In the genomic region with DNA sequence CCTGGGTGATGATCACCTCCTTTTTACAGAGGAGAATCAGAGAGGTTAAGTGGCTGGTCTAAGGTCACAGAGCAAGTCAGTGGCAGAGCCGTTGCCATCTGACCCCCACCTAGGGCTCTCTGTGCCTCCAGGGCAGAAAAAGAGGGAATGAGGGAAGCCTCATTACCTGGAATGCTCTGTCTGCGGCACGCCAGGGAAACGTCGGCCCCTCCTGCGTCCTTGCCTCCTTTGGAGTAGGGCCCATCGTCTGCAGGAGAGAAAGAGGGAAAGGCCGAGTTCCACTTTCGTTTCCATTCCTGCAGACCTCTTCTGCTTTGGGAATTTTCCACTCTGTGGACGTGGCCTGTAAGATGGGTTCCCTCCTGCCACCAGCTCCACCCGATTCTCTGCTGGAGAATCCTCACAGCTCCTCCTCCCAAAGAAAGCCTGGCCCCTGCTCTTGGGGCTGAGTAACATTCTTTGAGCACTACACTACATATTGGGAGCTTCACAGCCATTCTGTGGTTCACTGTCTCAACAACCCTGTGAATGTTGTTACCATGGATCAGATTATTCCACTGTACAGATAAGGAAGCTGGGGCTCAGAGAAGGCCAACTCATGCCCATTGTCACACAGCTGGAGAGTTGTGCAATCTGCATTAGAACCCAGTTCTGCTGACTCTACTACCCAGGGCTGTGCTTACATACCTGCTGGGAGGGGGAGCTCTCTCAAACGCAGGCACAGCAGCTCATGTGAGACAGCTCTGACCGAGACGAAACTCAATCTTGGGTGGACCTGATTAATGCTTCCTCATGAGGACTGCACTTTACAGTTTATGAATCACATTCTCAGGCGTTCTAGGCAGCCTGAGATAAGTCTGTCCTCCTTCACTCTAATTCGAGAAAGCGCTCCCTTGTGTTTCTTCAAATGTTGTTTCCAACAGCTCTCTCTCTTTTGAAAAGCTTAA, we compare ENCODE assay signal across 13 cellular contexts. TPM values are rescaled to one million over a fixed set of nuclear protein-coding genes. Genes with fewer than 3 reads are reported as not detected.
DNase-seq lines count a peak whose midpoint lies in the region; ATAC-seq, FAIRE-seq and TF ChIP-seq lines count a peak whose summit lies in the region.
"Had no signal": no experiment of that assay in that cellular context is flagged by ENCODE, and none has a peak within 500 bp of the region (broad histone marks: within the 10 kb centered on the region; RNA-seq: fewer than 3 reads in every experiment).

No MANE protein-coding gene starts in this region.

- H3K36me3 ChIP-seq in bronchial epithelial cell (ENCODE audit: control insufficient read depth, insufficient read depth, low read length): no peaks in the 10 kb centered on the region
- H3K36me3 ChIP-seq in HepG2 (replicated peaks in 1 of 2; ENCODE audit: control insufficient read depth in 1 of 2, insufficient read depth in 2 of 2, low read length in 2 of 2): no peaks in the 10 kb centered on the region
- no peaks in the 10 kb centered on the region for H3K36me3 ChIP-seq in tibial nerve
- H3K36me3 ChIP-seq: HAP-1 had no signal

- TF ChIP-seq POLR2A in HepG2 (IDR thresholded peaks at IDR 0.05; ENCODE audit: insufficient read depth in 1 of 2, low read depth in 2 of 2, low read length in 2 of 2) (no peak), tibial nerve (IDR thresholded peaks at IDR 0.05) (no peak)

- peaks cover 2% of the 10 kb centered on the region for H3K4me1 Mint-ChIP-seq in activated naive CD8-positive, alpha-beta T cell treated with anti-CD3 and anti-CD28 coated beads, Interleukin-2, amount 50 U/mL, for 24 hours
- H3K4me1 Mint-ChIP-seq in activated naive CD8-positive, alpha-beta T cell treated with anti-CD3 and anti-CD28 coated beads for 36 hours: no peaks in the 10 kb centered on the region
- no peaks in the 10 kb centered on the region for H3K4me1 Mint-ChIP-seq in activated CD8-positive, alpha-beta memory T cell treated with anti-CD3 and anti-CD28 coated beads, Interleukin-2, amount 10 ng/mL, durations not matched to agents 7 days and 5 days

- TF ChIP-seq EP300 in HepG2 (IDR thresholded peaks at IDR 0.05; ENCODE audit: low read depth in 2 of 2, low read length in 2 of 2): no peak
- TF ChIP-seq EP300 in HepG2 (CRISPR knock-in tag; IDR thresholded peaks at IDR 0.05; ENCODE audit: borderline replicate concordance): no peak
- TF ChIP-seq EP300 in tibial nerve (IDR thresholded peaks at IDR 0.05): no peak

- H3K79me2 ChIP-seq in HepG2 (ENCODE audit: insufficient read depth, low read length): no peaks in the 10 kb centered on the region

- H3K9me3 ChIP-seq in HepG2 (ENCODE audit: low read length): no peaks in the 10 kb centered on the region
- peaks cover 0 to 8% (median 0%) of the 10 kb centered on the region in 4 donors for H3K9me3 ChIP-seq in tibial nerve
- H3K9me3 ChIP-seq: HAP-1 had no signal

- H3K9me3 Mint-ChIP-seq in activated naive CD8-positive, alpha-beta T cell treated with anti-CD3 and anti-CD28 coated beads, Interleukin-2, amount 50 U/mL, for 24 hours: no peaks in the 10 kb centered on the region
- H3K9me3 Mint-ChIP-seq in activated naive CD8-positive, alpha-beta T cell treated with anti-CD3 and anti-CD28 coated beads for 36 hours: no peaks in the 10 kb centered on the region
- no peaks in the 10 kb centered on the region for H3K9me3 Mint-ChIP-seq in activated CD8-positive, alpha-beta memory T cell treated with anti-CD3 and anti-CD28 coated beads, Interleukin-2, amount 10 ng/mL, durations not matched to agents 7 days and 5 days (ENCODE audit: low read depth)

- H3K27me3 ChIP-seq in bronchial epithelial cell (ENCODE audit: control insufficient read depth, insufficient read depth, low read length): no peaks in the 10 kb centered on the region
- peaks cover 1 to 16% of the 10 kb centered on the region in 2 experiments; a peak in 3 of 5 replicates for H3K27me3 ChIP-seq in HepG2 (ENCODE audit: control insufficient read depth in 1 of 2, insufficient read depth in 2 of 2, low read length in 2 of 2)
- H3K27me3 ChIP-seq in tibial nerve: no peaks in the 10 kb centered on the region

- no peak for TF ChIP-seq RAD21 in HepG2 (CRISPR knock-in tag; IDR thresholded peaks at IDR 0.05)

- no peak overlapping the region for H3K27ac ChIP-seq in HepG2 (ENCODE audit: extremely low read length, insufficient read depth, low read length)
- H3K27ac ChIP-seq in tibial nerve: peak overlapping the region in 3 of 4 donors; percentile 26 to 68 (median 46)
- H3K27ac ChIP-seq: C4-2B had no signal

- in situ Hi-C loops in HepG2 (cut with HindIII; ENCODE audit: extremely low pct_ligation_motif_present, low pct_unique_long_range_greater_than_20kb): no loop called here

- no peaks in the 10 kb centered on the region for H4K20me1 ChIP-seq in HepG2 (ENCODE audit: insufficient read depth, low read length)

- FAIRE-seq in bronchial epithelial cell (lab: Jason Lieb, UNC): peak; percentile 86
- FAIRE-seq in HepG2 (lab: Jason Lieb, UNC): no peak

- no TSS peak for BruUV-seq in HepG2 (replicated peaks; lab: Mats Ljungman, UMichigan)

- H3K4me2 ChIP-seq in HepG2 (ENCODE audit: low read depth, low read length): no peak overlapping the region

- H3K36me3 Mint-ChIP-seq in activated naive CD8-positive, alpha-beta T cell treated with anti-CD3 and anti-CD28 coated beads, Interleukin-2, amount 50 U/mL, for 24 hours (ENCODE audit: low read depth): no peaks in the 10 kb centered on the region
- H3K36me3 Mint-ChIP-seq in activated naive CD8-positive, alpha-beta T cell treated with anti-CD3 and anti-CD28 coated beads for 36 hours: no peaks in the 10 kb centered on the region
- no peaks in the 10 kb centered on the region for H3K36me3 Mint-ChIP-seq in activated CD8-positive, alpha-beta memory T cell treated with anti-CD3 and anti-CD28 coated beads, Interleukin-2, amount 10 ng/mL, durations not matched to agents 7 days and 5 days

- 24% methylated on average over 10 of the region's 17 CpGs for WGBS in HepG2 (ENCODE audit: low lambda C conversion rate)
- WGBS in tibial nerve, 2 donors: 46 to 56% methylated on average over 17 of the region's 17 CpGs

- peak; percentile 21 for ATAC-seq in activated naive CD8-positive, alpha-beta T cell treated with anti-CD3 and anti-CD28 coated beads, Interleukin-2, amount 50 U/mL, for 24 hours
- ATAC-seq in HepG2: no peak
- ATAC-seq in activated CD8-positive, alpha-beta memory T cell treated with anti-CD3 and anti-CD28 coated beads, Interleukin-2, amount 10 ng/mL, durations not matched to agents 7 days and 5 days: no peak
- no peak for ATAC-seq in GM18868 (IDR thresholded peaks at IDR 0.05; ENCODE audit: unreplicated experiment)
- ATAC-seq: left lobe of liver had no signal

- no peaks in the 10 kb centered on the region for H3K4me1 ChIP-seq in HepG2 (ENCODE audit: insufficient read depth, low read length)
- peaks cover 0 to 24% (median 0%) of the 10 kb centered on the region in 4 donors for H3K4me1 ChIP-seq in tibial nerve
- H3K4me1 ChIP-seq: HAP-1 had no signal

- no peak for DNase-seq in activated naive CD8-positive, alpha-beta T cell treated with anti-CD3 and anti-CD28 coated beads, Interleukin-2, amount 50 U/mL, for 24 hours
- no peak for DNase-seq in activated naive CD8-positive, alpha-beta T cell treated with anti-CD3 and anti-CD28 coated beads for 36 hours
- DNase-seq in bronchial epithelial cell (ENCODE audit: low read depth) (peak; percentile 67), HepG2 (ENCODE audit: low spot score) (no peak), tibial nerve (ENCODE audit: low spot score in 2 of 2) (no peak), NCI-H2227 (lab: John Stamatoyannopoulos, UW; ENCODE audit: unreplicated experiment) (no peak)
- no peak for DNase-seq in activated CD8-positive, alpha-beta memory T cell treated with anti-CD3 and anti-CD28 coated beads, Interleukin-2, amount 10 ng/mL, durations not matched to agents 7 days and 5 days
- DNase-seq: NCI-H2107, SW 1271 had no signal

- POLR2A ChIA-PET in HepG2 (lab: Yijun Ruan, JAX): no interaction called here

- H3K27ac Mint-ChIP-seq in activated naive CD8-positive, alpha-beta T cell treated with anti-CD3 and anti-CD28 coated beads, Interleukin-2, amount 50 U/mL, for 24 hours: no peak overlapping the region
- no peak overlapping the region for H3K27ac Mint-ChIP-seq in activated naive CD8-positive, alpha-beta T cell treated with anti-CD3 and anti-CD28 coated beads for 36 hours
- H3K27ac Mint-ChIP-seq in activated CD8-positive, alpha-beta memory T cell treated with anti-CD3 and anti-CD28 coated beads, Interleukin-2, amount 10 ng/mL, durations not matched to agents 7 days and 5 days: no peak overlapping the region

- intact Hi-C loops in HepG2 (cut with micrococcal nuclease; ENCODE audit: unreplicated experiment): no loop called here

- H3K9ac ChIP-seq in HepG2 (ENCODE audit: insufficient read depth, low read depth, low read length): no peak overlapping the region

- no peak for TF ChIP-seq CTCF in bronchial epithelial cell (IDR thresholded peaks at IDR 0.05; ENCODE audit: insufficient read depth, low read length, severe bottlenecking)
- TF ChIP-seq CTCF in HepG2 (CRISPR knock-in tag; IDR thresholded peaks at IDR 0.05): no peak
- TF ChIP-seq CTCF in tibial nerve (IDR thresholded peaks at IDR 0.05): no peak

- no peak overlapping the region for H3K4me3 Mint-ChIP-seq in activated naive CD8-positive, alpha-beta T cell treated with anti-CD3 and anti-CD28 coated beads, Interleukin-2, amount 50 U/mL, for 24 hours
- H3K4me3 Mint-ChIP-seq in activated naive CD8-positive, alpha-beta T cell treated with anti-CD3 and anti-CD28 coated beads for 36 hours: no peak overlapping the region
- no peak overlapping the region for H3K4me3 Mint-ChIP-seq in activated CD8-positive, alpha-beta memory T cell treated with anti-CD3 and anti-CD28 coated beads, Interleukin-2, amount 10 ng/mL, durations not matched to agents 7 days and 5 days

- peaks cover 10% of the 10 kb centered on the region for H3K27me3 Mint-ChIP-seq in activated naive CD8-positive, alpha-beta T cell treated with anti-CD3 and anti-CD28 coated beads, Interleukin-2, amount 50 U/mL, for 24 hours
- peaks cover 7% of the 10 kb centered on the region for H3K27me3 Mint-ChIP-seq in activated naive CD8-positive, alpha-beta T cell treated with anti-CD3 and anti-CD28 coated beads for 36 hours
- H3K27me3 Mint-ChIP-seq in activated CD8-positive, alpha-beta memory T cell treated with anti-CD3 and anti-CD28 coated beads, Interleukin-2, amount 10 ng/mL, durations not matched to agents 7 days and 5 days: peaks cover 22% of the 10 kb centered on the region

- H3K4me3 ChIP-seq in bronchial epithelial cell (ENCODE audit: low read depth, low read length): no peak overlapping the region
- H3K4me3 ChIP-seq in HepG2 (replicated peaks in 1 of 3; ENCODE audit: insufficient read depth in 1 of 3, low read depth in 2 of 3, low read length in 3 of 3): no peak overlapping the region
- peak overlapping the region in 2 of 4 donors; percentile 1 to 15 for H3K4me3 ChIP-seq in tibial nerve
- H3K4me3 ChIP-seq: HAP-1 had no signal

- no peak overlapping the region for H2AFZ ChIP-seq in HepG2 (ENCODE audit: low read length)

- CTCF ChIA-PET in HepG2 (lab: Yijun Ruan, JAX; ENCODE audit: low intra/inter-chr PET ratio, low total read pairs): no interaction called here
- CTCF ChIA-PET in activated CD8-positive, alpha-beta memory T cell treated with anti-CD3 and anti-CD28 coated beads, Interleukin-2, amount 10 ng/mL, durations not matched to agents 7 days and 5 days (lab: Charles Lee): interaction anchor here (1.0 kb wide), 1 partner anchor 22 kb away, joined by 3 read pairs; no protein-coding TSS in a partner anchor

RNA-seq across cellular contexts. Expression of gene GRIP2, which starts 14.2 kb away (rescaled TPM):
- total RNA-seq in activated naive CD8-positive, alpha-beta T cell treated with anti-CD3 and anti-CD28 coated beads for 36 hours: not detected
- under 0.01 TPM in 2 replicates for total RNA-seq in bronchial epithelial cell
- 0.08 and 0.24 TPM in 2 replicates for total RNA-seq in HepG2 (2016; rRNA removed; fragmentation: Illumina TruSeq; extraction: Trizol)
- total RNA-seq in HepG2 (2016; cell fraction: cytosol; rRNA removed; fragmentation: Illumina TruSeq; extraction: Trizol; ENCODE audit: low read depth): 0.09 and 0.10 TPM in 2 replicates
- total RNA-seq in HepG2 (2016; cell fraction: insoluble cytoplasmic fraction; rRNA removed; fragmentation: Illumina TruSeq; extraction: Trizol): 0.26 TPM in 1 of 2 replicates, not detected in the other
- total RNA-seq in HepG2 (2016; cell fraction: membrane; rRNA removed; fragmentation: Illumina TruSeq; extraction: Trizol): 0.09 and 0.55 TPM in 2 replicates
- total RNA-seq in HepG2 (2016; cell fraction: nucleus; rRNA removed; fragmentation: Illumina TruSeq; extraction: Trizol): 0.25 and 0.53 TPM in 2 replicates
- polyA plus RNA-seq in HepG2 (2011; rRNA removed): 0.11 and 0.14 TPM in 2 replicates
- polyA plus RNA-seq in HepG2 (2011; cell fraction: cytosol; rRNA removed): 0.01 and 0.03 TPM in 2 replicates
- 0.36 and 0.40 TPM in 2 replicates for polyA plus RNA-seq in HepG2 (2011; cell fraction: nucleus; rRNA removed)
- polyA plus RNA-seq in HepG2 (2012): 0.12 TPM in 2 replicates
- 0.02 and 0.08 TPM in 2 replicates for polyA plus RNA-seq in HepG2 (2016; cell fraction: cytosol; fragmentation: Illumina TruSeq; extraction: Trizol; ENCODE audit: low read depth)
- not detected in 2 replicates for polyA plus RNA-seq in HepG2 (2016; cell fraction: insoluble cytoplasmic fraction; fragmentation: Illumina TruSeq; extraction: Trizol; ENCODE audit: low read depth)
- 0.14 and 0.16 TPM in 2 replicates for polyA plus RNA-seq in HepG2 (2016; cell fraction: membrane; fragmentation: Illumina TruSeq; extraction: Trizol; ENCODE audit: low read depth)
- 0.56 and 0.57 TPM in 2 replicates for polyA plus RNA-seq in HepG2 (2016; cell fraction: nucleus; fragmentation: Illumina TruSeq; extraction: Trizol; ENCODE audit: insufficient read depth, low read depth)
- 0.04 and 0.58 TPM in 2 replicates for polyA minus RNA-seq in HepG2 (2011; rRNA and poly(A)+ RNA removed; ENCODE audit: low replicate concordance)
- polyA minus RNA-seq in HepG2 (2011; cell fraction: cytosol; rRNA and poly(A)+ RNA removed): not detected in 2 replicates
- 0.12 and 0.26 TPM in 2 replicates for polyA minus RNA-seq in HepG2 (2011; cell fraction: nucleus; rRNA and poly(A)+ RNA removed)
- total RNA-seq in tibial nerve: 1 to 10 TPM in 2 of 4 donors, under 1 TPM in 2; 0.21 to 1.5 (median 0.99) TPM
- total RNA-seq in activated CD8-positive, alpha-beta memory T cell treated with anti-CD3 and anti-CD28 coated beads, Interleukin-2, amount 10 ng/mL, durations not matched to agents 7 days and 5 days: not detected
